9 cellular contexts compared by ENCODE assay signal in genomic region chr5:139131062-139131856, GRCh38.
A peak's percentile ranks its signal among the peaks of the same experiment; 100 is the strongest.
DNase-seq lines count a peak whose midpoint lies in the region; ATAC-seq and TF ChIP-seq lines count a peak whose summit lies in the region.
"Had no signal": no experiment of that assay in that cellular context is flagged by ENCODE, and none has a peak within 500 bp of the region (broad histone marks: within the 10 kb centered on the region; RNA-seq: fewer than 3 reads in every experiment).

No MANE protein-coding gene starts in this region.

- DNase-seq in A172 (ENCODE audit: low spot score): peak; percentile 25
- DNase-seq in NCI-H345 (lab: John Stamatoyannopoulos, UW): peak; percentile 86
- peak; percentile 22 for DNase-seq in glomerular visceral epithelial cell (ENCODE audit: extremely low spot score)
- DNase-seq in omental fat pad (ENCODE audit: low spot score): no peak
- no peak for DNase-seq in HCEC 1CT
- DNase-seq in stimulated activated naive CD8-positive, alpha-beta T cell treated with anti-CD3 and anti-CD28 coated beads, Interleukin-15, amount 100 ng/mL, for 72 hours: no peak
- DNase-seq: activated T-cell treated with anti-CD3 and anti-CD28 coated beads, Interleukin-2, amount 50 U/mL, for 4 hours had no signal

- H3K27me3 Mint-ChIP-seq in stimulated activated naive CD8-positive, alpha-beta T cell treated with anti-CD3 and anti-CD28 coated beads, Interleukin-15, amount 100 ng/mL, for 72 hours: no peaks in the 10 kb centered on the region

- no peak for TF ChIP-seq CTCF in omental fat pad (IDR thresholded peaks at IDR 0.05)

- no peak overlapping the region for H3K4me3 Mint-ChIP-seq in stimulated activated naive CD8-positive, alpha-beta T cell treated with anti-CD3 and anti-CD28 coated beads, Interleukin-15, amount 100 ng/mL, for 72 hours
- H3K4me3 Mint-ChIP-seq: activated T-cell treated with anti-CD3 and anti-CD28 coated beads, Interleukin-2, amount 50 U/mL, for 4 hours had no signal

- H3K4me1 Mint-ChIP-seq in stimulated activated naive CD8-positive, alpha-beta T cell treated with anti-CD3 and anti-CD28 coated beads, Interleukin-15, amount 100 ng/mL, for 72 hours: peaks cover 9% of the 10 kb centered on the region

- no peak overlapping the region for H3K27ac Mint-ChIP-seq in stimulated activated naive CD8-positive, alpha-beta T cell treated with anti-CD3 and anti-CD28 coated beads, Interleukin-15, amount 100 ng/mL, for 72 hours

- ATAC-seq in omental fat pad (ENCODE audit: low FRiP score) (peak; percentile 43), GM21515 (IDR thresholded peaks at IDR 0.05; ENCODE audit: unreplicated experiment) (no peak), HG02973 (IDR thresholded peaks at IDR 0.05; ENCODE audit: unreplicated experiment) (no peak)
- no peak for ATAC-seq in stimulated activated naive CD8-positive, alpha-beta T cell treated with anti-CD3 and anti-CD28 coated beads, Interleukin-15, amount 100 ng/mL, for 72 hours
- ATAC-seq: activated T-cell treated with anti-CD3 and anti-CD28 coated beads, Interleukin-2, amount 50 U/mL, for 4 hours had no signal

- H3K9me3 Mint-ChIP-seq in stimulated activated naive CD8-positive, alpha-beta T cell treated with anti-CD3 and anti-CD28 coated beads, Interleukin-15, amount 100 ng/mL, for 72 hours: no peaks in the 10 kb centered on the region
- H3K9me3 Mint-ChIP-seq: activated T-cell treated with anti-CD3 and anti-CD28 coated beads, Interleukin-2, amount 50 U/mL, for 4 hours had no signal

Comparison
In these comparisons a context has a peak if more than half of its experiments do, and no peak if none do; other contexts are left out.
1. DNase-seq: peak in A172 (single experiment), NCI-H345 (single experiment) and glomerular visceral epithelial cell (single experiment); none in omental fat pad (single experiment), HCEC 1CT (single experiment) and stimulated activated naive CD8-positive, alpha-beta T cell treated with anti-CD3 and anti-CD28 coated beads, Interleukin-15, amount 100 ng/mL, for 72 hours (0 of 2).